9 cellular contexts compared by ENCODE assay signal in genomic region chr3:82293435-82293834, GRCh38.
"Had no signal": no experiment of that assay in that cellular context is flagged by ENCODE, and none has a peak within 500 bp of the region (broad histone marks: within the 10 kb centered on the region; RNA-seq: fewer than 3 reads in every experiment).

No MANE protein-coding gene starts in this region.

- ATAC-seq: HCT116, HepG2 had no signal

- H3K9ac ChIP-seq: GM23248 had no signal

- H3K4me3 ChIP-seq: GM23248, HAP-1 had no signal

- H2AFZ ChIP-seq: GM23248 had no signal

- H3K4me3 Mint-ChIP-seq: IgD-negative memory B cell had no signal

- H3K36me3 Mint-ChIP-seq: IgD-negative memory B cell had no signal

- H3K4me1 Mint-ChIP-seq: IgD-negative memory B cell had no signal

- FAIRE-seq: HepG2 had no signal

- H3K27me3 Mint-ChIP-seq: IgD-negative memory B cell had no signal

- DNase-seq: GM23248, GOT3, H7, KBM-7 had no signal

- H3K27ac Mint-ChIP-seq: IgD-negative memory B cell had no signal

- H3K27ac ChIP-seq: GM23248, HL-60 had no signal

- H3K36me3 ChIP-seq: HAP-1 had no signal

- H3K9me3 ChIP-seq: HAP-1 had no signal
